ENCODE assay signal across 18 cellular contexts in the genomic region with DNA sequence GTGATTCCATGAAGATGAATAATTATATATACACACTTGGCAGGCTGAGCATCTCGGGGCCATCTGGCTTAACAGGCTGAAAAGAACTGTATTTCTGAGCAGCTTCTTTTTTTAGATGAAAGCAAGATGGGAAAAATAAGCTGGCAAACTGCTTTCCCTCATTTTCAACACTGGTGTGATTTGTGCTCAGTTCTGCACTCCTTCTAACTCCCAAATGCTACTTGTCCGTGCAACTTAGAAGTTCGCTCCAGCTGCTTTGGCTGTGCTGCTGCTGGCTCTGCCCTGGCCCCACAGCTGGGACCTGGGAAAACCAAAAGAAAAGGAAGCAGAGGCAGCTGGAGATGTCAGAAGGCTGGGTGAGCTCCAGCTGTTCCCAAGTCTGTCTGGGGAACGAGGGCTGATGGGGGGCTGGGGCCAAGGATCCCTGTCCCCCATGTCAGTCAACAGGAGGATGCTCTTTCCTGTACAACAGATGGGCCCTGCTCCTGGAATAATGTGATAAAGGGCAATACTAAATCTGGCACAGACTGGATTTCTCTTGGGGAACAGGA. TPM values are rescaled to one million over a fixed set of nuclear protein-coding genes. Genes with fewer than 3 reads are reported as not detected.
DNase-seq lines count a peak whose midpoint lies in the region; ATAC-seq and TF ChIP-seq lines count a peak whose summit lies in the region.
"Had no signal": no experiment of that assay in that cellular context is flagged by ENCODE, and none has a peak within 500 bp of the region (broad histone marks: within the 10 kb centered on the region; RNA-seq: fewer than 3 reads in every experiment).

No MANE protein-coding gene starts in this region.

- peak overlapping the region; percentile 40 for H3K4me2 ChIP-seq in fibroblast of lung (ENCODE audit: extremely low read depth, insufficient read depth, low read length)

- H3K4me3 Mint-ChIP-seq in nephron, result peak overlapping the region in 1 of 3 experiments; percentile 0
- H3K4me3 Mint-ChIP-seq: activated naive CD8-positive, alpha-beta T cell treated with anti-CD3 and anti-CD28 coated beads, Interleukin-2, amount 10 ng/mL, durations not matched to agents 7 days and 5 days; neural crest cell had no signal

- H3K27ac ChIP-seq in fibroblast of lung (ENCODE audit: insufficient read depth, low read length), result no peak overlapping the region
- H3K27ac ChIP-seq in foreskin keratinocyte, result no peak overlapping the region
- H3K27ac ChIP-seq: VCaP had no signal

- TF ChIP-seq CTCF in AG10803 (conservative IDR thresholded peaks at IDR 0.05; ENCODE audit: low read length), result no peak
- TF ChIP-seq CTCF in fibroblast of lung (conservative IDR thresholded peaks at IDR 0.05 in 1 of 2, IDR thresholded peaks at IDR 0.05 in 1 of 2; ENCODE audit: low read depth in 1 of 2, low read length in 2 of 2), result no peak
- TF ChIP-seq CTCF in nephron (IDR thresholded peaks at IDR 0.05; ENCODE audit: unreplicated experiment in 3 of 3), result no peak
- TF ChIP-seq CTCF in foreskin keratinocyte (conservative IDR thresholded peaks at IDR 0.05), result no peak

- peaks cover 27% of the 10 kb centered on the region for H3K4me1 Mint-ChIP-seq in nephron

- H3K4me3 ChIP-seq in AG10803 (ENCODE audit: low read length) (no peak overlapping the region), fibroblast of lung (replicated peaks in 1 of 4; ENCODE audit: control extremely low read depth in 1 of 4, insufficient read depth in 1 of 4, low read depth in 3 of 4, low read length in 4 of 4) (no peak overlapping the region)
- H3K4me3 ChIP-seq: HAP-1 had no signal

- no peaks in the 10 kb centered on the region for H3K9me3 Mint-ChIP-seq in nephron
- H3K9me3 Mint-ChIP-seq: activated naive CD8-positive, alpha-beta T cell treated with anti-CD3 and anti-CD28 coated beads, Interleukin-2, amount 10 ng/mL, durations not matched to agents 7 days and 5 days had no signal

- H3K36me3 ChIP-seq in fibroblast of lung (ENCODE audit: control insufficient read depth, insufficient read depth, low read length), result no peaks in the 10 kb centered on the region
- H3K36me3 ChIP-seq: HAP-1 had no signal

- H3K4me1 ChIP-seq in fibroblast of lung (ENCODE audit: control insufficient read depth, extremely low read depth, insufficient read depth, low read length) (no peaks in the 10 kb centered on the region), foreskin keratinocyte (no peaks in the 10 kb centered on the region)
- H3K4me1 ChIP-seq: HAP-1 had no signal

- H3K9me3 ChIP-seq in fibroblast of lung (ENCODE audit: control insufficient read depth, insufficient read depth, low read depth, low read length), result no peaks in the 10 kb centered on the region
- H3K9me3 ChIP-seq: HAP-1 had no signal

- ATAC-seq in foreskin keratinocyte (no peak), GM18870 (IDR thresholded peaks at IDR 0.05; ENCODE audit: unreplicated experiment) (no peak)
- ATAC-seq: left lobe of liver had no signal

- peak; percentile 90 for DNase-seq in AG10803 (ENCODE audit: low read depth)
- peak; percentile 95 for DNase-seq in NCI-H446 treated with DMSO at 0.1 percent for 48 hours (lab: John Stamatoyannopoulos, UW)
- DNase-seq in fibroblast of lung (ENCODE audit: low read depth in 2 of 2), result peak; percentile 48 to 81
- no peak for DNase-seq in foreskin keratinocyte
- no peak for DNase-seq in germinal center (ENCODE audit: low spot score)
- no peak for DNase-seq in OCI-M1 (lab: John Stamatoyannopoulos, UW)
- DNase-seq: activated CD8-positive, alpha-beta memory T cell treated with anti-CD3 and anti-CD28 coated beads, Interleukin-2, amount 50 U/mL, for 4 hours; activated naive CD8-positive, alpha-beta T cell treated with anti-CD3 and anti-CD28 coated beads, Interleukin-2, amount 10 ng/mL, durations not matched to agents 7 days and 5 days; DND-41; head of caudate nucleus; MV-4-11; SHP77 treated with DMSO at 0.1 percent for 48 hours had no signal

- no peaks in the 10 kb centered on the region for H4K20me1 ChIP-seq in fibroblast of lung (ENCODE audit: control insufficient read depth, extremely low read depth, insufficient read depth, low read length)

- H3K27me3 ChIP-seq in fibroblast of lung (ENCODE audit: control insufficient read depth, insufficient read depth, low read length) (no peaks in the 10 kb centered on the region), foreskin keratinocyte (no peaks in the 10 kb centered on the region)

- H3K79me2 ChIP-seq in fibroblast of lung (ENCODE audit: control insufficient read depth, insufficient read depth, low read length), result no peaks in the 10 kb centered on the region

- H3K27ac Mint-ChIP-seq in nephron, result peak overlapping the region in 2 of 3 experiments; percentile 45 to 51
- H3K27ac Mint-ChIP-seq: activated naive CD8-positive, alpha-beta T cell treated with anti-CD3 and anti-CD28 coated beads, Interleukin-2, amount 10 ng/mL, durations not matched to agents 7 days and 5 days had no signal

- H2AFZ ChIP-seq in fibroblast of lung (ENCODE audit: low read length), result no peak overlapping the region

- H3K9ac ChIP-seq in fibroblast of lung (ENCODE audit: insufficient read depth, low read length), result no peak overlapping the region

- H3K36me3 Mint-ChIP-seq in nephron (ENCODE audit: low read depth), result peaks cover 8% of the 10 kb centered on the region

- peaks cover 8% of the 10 kb centered on the region for H3K27me3 Mint-ChIP-seq in nephron (ENCODE audit: low read depth)
- H3K27me3 Mint-ChIP-seq: activated naive CD8-positive, alpha-beta T cell treated with anti-CD3 and anti-CD28 coated beads, Interleukin-2, amount 10 ng/mL, durations not matched to agents 7 days and 5 days had no signal

RNA-seq across cellular contexts. Expression of a gene that starts 44.9 kb away (rescaled TPM):
- total RNA-seq in fibroblast of lung (8.2 and 11.7 TPM in 2 replicates), foreskin keratinocyte (9.1 and 9.6 TPM in 2 replicates)
- polyA plus RNA-seq in fibroblast of lung (8.3 and 11.3 TPM in 2 replicates), foreskin keratinocyte (5.3 and 5.4 TPM in 2 replicates)
- 5.4 and 6.7 TPM in 2 replicates for polyA plus RNA-seq in fibroblast of lung (2012)
- polyA minus RNA-seq in fibroblast of lung (ENCODE audit: low replicate concordance), result 1.7 and 21.5 TPM in 2 replicates

RNA-seq across cellular contexts. Expression of a gene that starts 46.7 kb away (rescaled TPM):
- total RNA-seq in fibroblast of lung, result 46.2 and 90.7 TPM in 2 replicates
- 94.7 and 304 TPM in 2 replicates for polyA plus RNA-seq in fibroblast of lung
- 127 and 372 TPM in 2 replicates for polyA plus RNA-seq in fibroblast of lung (2012)
- 5.7 and 45.2 TPM in 2 replicates for polyA minus RNA-seq in fibroblast of lung (ENCODE audit: low replicate concordance)
- total RNA-seq in foreskin keratinocyte, result 313 and 372 TPM in 2 replicates
- 515 and 581 TPM in 2 replicates for polyA plus RNA-seq in foreskin keratinocyte

Comparison
In these comparisons a context has a peak if more than half of its experiments do, and no peak if none do; other contexts are left out.
1. DNase-seq: peak in AG10803 (single experiment), NCI-H446 treated with DMSO at 0.1 percent for 48 hours (single experiment) and fibroblast of lung (2 of 2); none in foreskin keratinocyte (0 of 2), germinal center (single experiment) and OCI-M1 (single experiment).